ENCODE assay signal across 35 cellular contexts in genomic region chr7:114158854-114159253, GRCh38.
"Had no signal": no experiment of that assay in that cellular context is flagged by ENCODE, and none has a peak within 500 bp of the region (broad histone marks: within the 10 kb centered on the region; RNA-seq: fewer than 3 reads in every experiment).

No MANE protein-coding gene starts in this region.

- H3K4me3 ChIP-seq: adrenal gland, body of pancreas, breast epithelium had no signal

- H3K27ac Mint-ChIP-seq: activated CD4-positive, alpha-beta memory T cell treated with anti-CD3 and anti-CD28 coated beads, Interleukin-2, amount 10 ng/mL, durations not matched to agents 7 days and 5 days; activated CD4-positive, alpha-beta T cell treated with anti-CD3 and anti-CD28 coated beads for 36 hours; activated CD4-positive, alpha-beta T cell treated with anti-CD3 and anti-CD28 coated beads, Interleukin-2, amount 10 ng/mL, durations not matched to agents 7 days and 5 days; activated CD8-positive, alpha-beta memory T cell treated with anti-CD3 and anti-CD28 coated beads, Interleukin-2, amount 10 ng/mL, durations not matched to agents 7 days and 5 days; activated CD8-positive, alpha-beta T cell treated with anti-CD3 and anti-CD28 coated beads, Interleukin-2, amount 10 ng/mL, durations not matched to agents 7 days and 5 days; activated naive CD4-positive, alpha-beta T cell treated with anti-CD3 and anti-CD28 coated beads, Interleukin-2, amount 10 ng/mL, durations not matched to agents 7 days and 5 days; activated naive CD4-positive, alpha-beta T cell treated with anti-CD3 and anti-CD28 coated beads, Interleukin-2, amount 50 U/mL, for 24 hours; activated naive CD8-positive, alpha-beta T cell; activated naive CD8-positive, alpha-beta T cell treated with anti-CD3 and anti-CD28 coated beads, Interleukin-2, amount 10 ng/mL, durations not matched to agents 7 days and 5 days; activated T-cell treated with anti-CD3 and anti-CD28 coated beads, Interleukin-2, amount 50 U/mL, for 24 hours; activated T-helper 2 cell treated with anti-CD3 and anti-CD28 coated beads, Interferon-gamma antibody, Interleukin-2, Interleukin-4, amounts not matched to agents 10 μg/mL and 5 μg/mL and 100 μg/mL, durations not matched to agents 14 hours and 24 hours and 36 hours; T-helper 1 cell treated with Interleukin-12 subunit alpha and Interleukin-12 subunit beta and Interleukin-4 antibody, amounts not matched to agents 30 μg/mL and 1 μg/mL, for 36 hours; T-helper 2 cell treated with Interferon-gamma antibody and Interleukin-4, amounts not matched to agents 5 μg/mL and 100 μg/mL, for 36 hours; WTC11 had no signal

- H3K4me1 ChIP-seq: adrenal gland, body of pancreas, breast epithelium had no signal

- H3K4me1 Mint-ChIP-seq: activated CD4-positive, alpha-beta memory T cell treated with anti-CD3 and anti-CD28 coated beads, Interleukin-2, amount 10 ng/mL, durations not matched to agents 7 days and 5 days; activated CD4-positive, alpha-beta T cell treated with anti-CD3 and anti-CD28 coated beads for 36 hours; activated CD4-positive, alpha-beta T cell treated with anti-CD3 and anti-CD28 coated beads, Interleukin-2, amount 10 ng/mL, durations not matched to agents 7 days and 5 days; activated CD8-positive, alpha-beta memory T cell treated with anti-CD3 and anti-CD28 coated beads, Interleukin-2, amount 10 ng/mL, durations not matched to agents 7 days and 5 days; activated naive CD4-positive, alpha-beta T cell treated with anti-CD3 and anti-CD28 coated beads, Interleukin-2, amount 10 ng/mL, durations not matched to agents 7 days and 5 days; activated naive CD4-positive, alpha-beta T cell treated with anti-CD3 and anti-CD28 coated beads, Interleukin-2, amount 50 U/mL, for 24 hours; activated naive CD8-positive, alpha-beta T cell treated with anti-CD3 and anti-CD28 coated beads, Interleukin-2, amount 10 ng/mL, durations not matched to agents 7 days and 5 days had no signal

- H3K9me3 Mint-ChIP-seq: activated CD4-positive, alpha-beta memory T cell treated with anti-CD3 and anti-CD28 coated beads, Interleukin-2, amount 10 ng/mL, durations not matched to agents 7 days and 5 days; activated CD4-positive, alpha-beta T cell treated with anti-CD3 and anti-CD28 coated beads, Interleukin-2, amount 10 ng/mL, durations not matched to agents 7 days and 5 days; activated naive CD4-positive, alpha-beta T cell treated with anti-CD3 and anti-CD28 coated beads, Interleukin-2, amount 10 ng/mL, durations not matched to agents 7 days and 5 days; activated naive CD4-positive, alpha-beta T cell treated with anti-CD3 and anti-CD28 coated beads, Interleukin-2, amount 50 U/mL, for 24 hours; activated naive CD8-positive, alpha-beta T cell treated with anti-CD3 and anti-CD28 coated beads, Interleukin-2, amount 10 ng/mL, durations not matched to agents 7 days and 5 days; activated T-cell treated with anti-CD3 and anti-CD28 coated beads, Interleukin-2, amount 50 U/mL, for 24 hours; activated T-helper 2 cell treated with anti-CD3 and anti-CD28 coated beads, Interferon-gamma antibody, Interleukin-2, Interleukin-4, amounts not matched to agents 10 μg/mL and 5 μg/mL and 100 μg/mL, durations not matched to agents 14 hours and 24 hours and 36 hours; T-helper 1 cell treated with Interleukin-12 subunit alpha and Interleukin-12 subunit beta and Interleukin-4 antibody, amounts not matched to agents 30 μg/mL and 1 μg/mL, for 36 hours; T-helper 2 cell treated with Interferon-gamma antibody and Interleukin-4, amounts not matched to agents 5 μg/mL and 100 μg/mL, for 36 hours; WTC11 had no signal

- H3K36me3 ChIP-seq: adrenal gland, brain microvascular endothelial cell, breast epithelium, WERI-Rb-1 had no signal

- H3K27me3 ChIP-seq: adrenal gland, body of pancreas, brain microvascular endothelial cell, breast epithelium had no signal

- H3K27ac ChIP-seq: adrenal gland, body of pancreas, brain microvascular endothelial cell, breast epithelium, WERI-Rb-1 had no signal

- H3K27me3 Mint-ChIP-seq: activated CD4-positive, alpha-beta memory T cell treated with anti-CD3 and anti-CD28 coated beads, Interleukin-2, amount 10 ng/mL, durations not matched to agents 7 days and 5 days; activated CD4-positive, alpha-beta T cell treated with anti-CD3 and anti-CD28 coated beads for 36 hours; activated CD4-positive, alpha-beta T cell treated with anti-CD3 and anti-CD28 coated beads, Interleukin-2, amount 10 ng/mL, durations not matched to agents 7 days and 5 days; activated CD8-positive, alpha-beta memory T cell treated with anti-CD3 and anti-CD28 coated beads, Interleukin-2, amount 10 ng/mL, durations not matched to agents 7 days and 5 days; activated naive CD4-positive, alpha-beta T cell treated with anti-CD3 and anti-CD28 coated beads, Interleukin-2, amount 10 ng/mL, durations not matched to agents 7 days and 5 days; activated naive CD4-positive, alpha-beta T cell treated with anti-CD3 and anti-CD28 coated beads, Interleukin-2, amount 50 U/mL, for 24 hours; activated naive CD8-positive, alpha-beta T cell; activated naive CD8-positive, alpha-beta T cell treated with anti-CD3 and anti-CD28 coated beads, Interleukin-2, amount 10 ng/mL, durations not matched to agents 7 days and 5 days; activated T-cell treated with anti-CD3 and anti-CD28 coated beads, Interleukin-2, amount 50 U/mL, for 24 hours had no signal

- H3K36me3 Mint-ChIP-seq: activated CD8-positive, alpha-beta memory T cell treated with anti-CD3 and anti-CD28 coated beads, Interleukin-2, amount 10 ng/mL, durations not matched to agents 7 days and 5 days; activated naive CD4-positive, alpha-beta T cell treated with anti-CD3 and anti-CD28 coated beads, Interleukin-2, amount 10 ng/mL, durations not matched to agents 7 days and 5 days; activated naive CD4-positive, alpha-beta T cell treated with anti-CD3 and anti-CD28 coated beads, Interleukin-2, amount 50 U/mL, for 24 hours; activated naive CD8-positive, alpha-beta T cell; activated naive CD8-positive, alpha-beta T cell treated with anti-CD3 and anti-CD28 coated beads, Interleukin-2, amount 10 ng/mL, durations not matched to agents 7 days and 5 days; WTC11 had no signal

- ATAC-seq: activated CD4-positive, alpha-beta T cell treated with anti-CD3 and anti-CD28 coated beads for 36 hours; activated CD4-positive, CD25-positive, alpha-beta regulatory T cell treated with anti-CD3 and anti-CD28 coated beads, Interleukin-2, amount 50 U/mL, for 24 hours; activated CD8-positive, alpha-beta memory T cell treated with anti-CD3 and anti-CD28 coated beads, Interleukin-2, amount 10 ng/mL, durations not matched to agents 7 days and 5 days; activated CD8-positive, alpha-beta T cell treated with anti-CD3 and anti-CD28 coated beads, Interleukin-2, amount 10 ng/mL, durations not matched to agents 7 days and 5 days; body of pancreas; WTC11 had no signal

- DNase-seq: activated CD4-positive, alpha-beta memory T cell treated with anti-CD3 and anti-CD28 coated beads, Interleukin-2, amount 10 ng/mL, durations not matched to agents 7 days and 5 days; activated CD4-positive, alpha-beta T cell treated with anti-CD3 and anti-CD28 coated beads for 1 hour; activated CD4-positive, alpha-beta T cell treated with anti-CD3 and anti-CD28 coated beads for 36 hours; activated CD4-positive, alpha-beta T cell treated with anti-CD3 and anti-CD28 coated beads for 48 hours; activated CD4-positive, alpha-beta T cell treated with anti-CD3 and anti-CD28 coated beads, Interleukin-2, amount 10 ng/mL, durations not matched to agents 7 days and 5 days; activated CD4-positive, alpha-beta T cell treated with anti-CD3 and anti-CD28 coated beads, Interleukin-2, amount 50 U/mL, for 48 hours; activated CD4-positive, CD25-positive, alpha-beta regulatory T cell; activated CD8-positive, alpha-beta memory T cell treated with anti-CD3 and anti-CD28 coated beads for 24 hours; activated CD8-positive, alpha-beta memory T cell treated with anti-CD3 and anti-CD28 coated beads, Interleukin-2, amount 10 ng/mL, durations not matched to agents 7 days and 5 days; activated CD8-positive, alpha-beta memory T cell treated with anti-CD3 and anti-CD28 coated beads, Interleukin-2, amount 50 U/mL, for 48 hours; activated CD8-positive, alpha-beta T cell treated with anti-CD3 and anti-CD28 coated beads, Interleukin-2, amount 10 ng/mL, durations not matched to agents 7 days and 5 days; activated effector memory CD4-positive, alpha-beta T cell treated with Interleukin-2 at 50 U/mL for 16 hours; activated gamma-delta T cell; activated naive CD4-positive, alpha-beta T cell treated with anti-CD3 and anti-CD28 coated beads, Interleukin-2, amount 10 ng/mL, durations not matched to agents 7 days and 5 days; activated naive CD4-positive, alpha-beta T cell treated with Interleukin-2 at 50 U/mL for 16 hours; activated naive CD8-positive, alpha-beta T cell treated with anti-CD3 and anti-CD28 coated beads, Interleukin-2, amount 10 ng/mL, durations not matched to agents 7 days and 5 days; activated T-cell treated with anti-CD3 and anti-CD28 coated beads, Interleukin-2, amount 50 U/mL, for 24 hours; activated T-cell treated with anti-CD3 and anti-CD28 coated beads, Interleukin-2, amount 50 U/mL, for 48 hours; adrenal gland; amniotic stem cell; aorta; body of pancreas; brain microvascular endothelial cell; central memory CD4-positive, alpha-beta T cell; T-helper 2 cell; T-helper 9 cell; WERI-Rb-1 had no signal

- H3K9me3 ChIP-seq: adrenal gland, body of pancreas, breast epithelium had no signal

- H3K4me3 Mint-ChIP-seq: activated CD4-positive, alpha-beta memory T cell treated with anti-CD3 and anti-CD28 coated beads, Interleukin-2, amount 10 ng/mL, durations not matched to agents 7 days and 5 days; activated CD4-positive, alpha-beta T cell treated with anti-CD3 and anti-CD28 coated beads for 36 hours; activated CD4-positive, alpha-beta T cell treated with anti-CD3 and anti-CD28 coated beads, Interleukin-2, amount 10 ng/mL, durations not matched to agents 7 days and 5 days; activated CD8-positive, alpha-beta memory T cell treated with anti-CD3 and anti-CD28 coated beads, Interleukin-2, amount 10 ng/mL, durations not matched to agents 7 days and 5 days; activated CD8-positive, alpha-beta T cell treated with anti-CD3 and anti-CD28 coated beads, Interleukin-2, amount 10 ng/mL, durations not matched to agents 7 days and 5 days; activated naive CD4-positive, alpha-beta T cell treated with anti-CD3 and anti-CD28 coated beads, Interleukin-2, amount 10 ng/mL, durations not matched to agents 7 days and 5 days; activated naive CD4-positive, alpha-beta T cell treated with anti-CD3 and anti-CD28 coated beads, Interleukin-2, amount 50 U/mL, for 24 hours; activated naive CD8-positive, alpha-beta T cell; activated naive CD8-positive, alpha-beta T cell treated with anti-CD3 and anti-CD28 coated beads, Interleukin-2, amount 10 ng/mL, durations not matched to agents 7 days and 5 days; activated T-cell treated with anti-CD3 and anti-CD28 coated beads, Interleukin-2, amount 50 U/mL, for 24 hours; T-helper 1 cell treated with Interleukin-12 subunit alpha and Interleukin-12 subunit beta and Interleukin-4 antibody, amounts not matched to agents 30 μg/mL and 1 μg/mL, for 36 hours; T-helper 2 cell treated with Interferon-gamma antibody and Interleukin-4, amounts not matched to agents 5 μg/mL and 100 μg/mL, for 36 hours; WTC11 had no signal
